ENCODE assay signal across 17 cellular contexts in the genomic region with DNA sequence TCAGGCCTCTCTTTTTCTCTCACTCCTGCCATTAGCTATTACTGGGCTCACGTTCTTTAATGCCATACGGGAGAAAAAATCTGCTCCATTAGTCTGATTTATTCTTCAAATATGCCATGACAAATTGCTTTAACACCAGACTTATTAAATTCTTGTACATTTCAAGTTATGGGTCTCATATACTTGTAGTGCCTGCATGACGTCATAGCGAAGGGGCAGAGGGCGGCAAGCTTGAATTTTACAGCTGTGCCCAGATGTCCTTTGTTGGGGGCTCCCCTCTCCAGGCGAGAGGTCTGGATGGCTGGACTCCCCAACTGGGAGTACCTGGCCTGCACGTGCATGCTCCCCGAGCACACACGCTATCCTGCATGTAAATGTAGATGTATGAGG.
DNase-seq lines count a peak whose midpoint lies in the region; ATAC-seq, FAIRE-seq and TF ChIP-seq lines count a peak whose summit lies in the region.
"Had no signal": no experiment of that assay in that cellular context is flagged by ENCODE, and none has a peak within 500 bp of the region (broad histone marks: within the 10 kb centered on the region; RNA-seq: fewer than 3 reads in every experiment).

No MANE protein-coding gene starts in this region.

- H3K27me3 ChIP-seq in HL-60 (ENCODE audit: insufficient read depth, poor library complexity, severe bottlenecking) (no peaks in the 10 kb centered on the region), H1 (replicated peaks in 1 of 4; ENCODE audit: control insufficient read depth in 3 of 4, extremely low read depth in 1 of 4, insufficient read depth in 3 of 4, low read length in 3 of 4) (no peaks in the 10 kb centered on the region)

- no peaks in the 10 kb centered on the region for H3K79me2 ChIP-seq in H1 (ENCODE audit: control insufficient read depth in 1 of 2, insufficient read depth in 2 of 2, low read length in 2 of 2)

- H4K91ac ChIP-seq in H1 (replicated peaks; ENCODE audit: insufficient read length, low read length): no peak overlapping the region

- no peaks in the 10 kb centered on the region for H3K23me2 ChIP-seq in H1 (ENCODE audit: low read depth, low read length)

- no peak overlapping the region for H3K23ac ChIP-seq in H1 (ENCODE audit: insufficient read length)

- H3K4me2 ChIP-seq in H1 (ENCODE audit: insufficient read depth in 1 of 2, low read depth in 2 of 2, low read length in 2 of 2): no peak overlapping the region

- no peak overlapping the region for H2BK120ac ChIP-seq in H1 (replicated peaks; ENCODE audit: low read depth, low read length)

- TF ChIP-seq EP300 in H1 (IDR thresholded peaks at IDR 0.05; ENCODE audit: borderline replicate concordance in 1 of 2, low read depth in 2 of 2, low read length in 2 of 2): no peak

- H2AFZ ChIP-seq in H1 (ENCODE audit: low read length): no peak overlapping the region

- H3K9ac ChIP-seq in H1 (replicated peaks in 1 of 4; ENCODE audit: extremely low read depth in 1 of 4, low read depth in 3 of 4, low read length in 3 of 4): no peak overlapping the region

- no peak overlapping the region for H3K18ac ChIP-seq in H1 (ENCODE audit: extremely low read depth, low read length)

- no peaks in the 10 kb centered on the region for H3K36me3 ChIP-seq in H1 (ENCODE audit: control insufficient read depth in 2 of 4, insufficient read depth in 4 of 4, low read length in 3 of 4)

- no peak for TF ChIP-seq POLR2A in H1 (IDR thresholded peaks at IDR 0.05; ENCODE audit: control extremely low read depth in 1 of 2, low read depth in 2 of 2, low read length in 2 of 2)

- H3K9me3 ChIP-seq in H1 (ENCODE audit: insufficient read depth in 2 of 2, low read depth in 1 of 2, low read length in 1 of 2): no peaks in the 10 kb centered on the region
- H3K9me3 ChIP-seq: Caco-2 had no signal

- TF ChIP-seq CTCF in HL-60 (IDR thresholded peaks at IDR 0.05; ENCODE audit: insufficient read depth, low read length) (no peak), H1 (IDR thresholded peaks at IDR 0.05; ENCODE audit: control extremely low read depth in 1 of 3, insufficient read depth in 1 of 3, low read depth in 1 of 3, low read length in 3 of 3) (no peak)

- WGBS in H1 (ENCODE audit: extremely low coverage in 1 of 2, insufficient coverage in 1 of 2, insufficient read length in 1 of 2, insufficient replicate concordance in 2 of 2, low coverage in 1 of 2, low lambda C conversion rate in 2 of 2, missing lambda C conversion rate in 1 of 2), 2 experiments: 92% methylated on average over 9 of the region's 9 CpGs; no CpG with 5 or more reads in 1 of the 2 experiments

- no peak overlapping the region for H4K5ac ChIP-seq in H1 (ENCODE audit: insufficient read length, low read depth, low read length)

- no peak for TF ChIP-seq RAD21 in H1 (IDR thresholded peaks at IDR 0.05 in 1 of 2, conservative IDR thresholded peaks at IDR 0.05 in 1 of 2; ENCODE audit: low read depth in 2 of 2, low read length in 2 of 2)

- no peaks in the 10 kb centered on the region for H3K79me1 ChIP-seq in H1 (ENCODE audit: low read depth, low read length)

- no peak overlapping the region for H2BK5ac ChIP-seq in H1 (ENCODE audit: low read depth, low read length)

- H2BK12ac ChIP-seq in H1 (ENCODE audit: low read depth, low read length): no peak overlapping the region

- H2BK20ac ChIP-seq in H1 (ENCODE audit: low read length): no peak overlapping the region

- H4K20me1 ChIP-seq in H1 (replicated peaks in 1 of 2; ENCODE audit: control insufficient read depth in 1 of 2, insufficient read depth in 2 of 2, low read length in 2 of 2): peaks cover 0 to 4% of the 10 kb centered on the region in 2 experiments

- no peak overlapping the region for H3K4ac ChIP-seq in H1 (replicated peaks; ENCODE audit: insufficient read length, low read depth, low read length)

- H2BK15ac ChIP-seq in H1 (ENCODE audit: low read length): no peak overlapping the region

- CTCF ChIA-PET in H1 (lab: Charles Lee; ENCODE audit: partially characterized antibody): interaction anchor here (2.7 to 16.4 kb wide), 2 partner anchors 17 to 50 kb away, joined by 8 to 123 read pairs; no protein-coding TSS in a partner anchor

- H3K4me3 ChIP-seq in HL-60 (replicated peaks; ENCODE audit: insufficient read depth, low read length) (no peak overlapping the region), H1 (ENCODE audit: extremely low read depth in 1 of 4, insufficient read depth in 2 of 4, low read depth in 3 of 4, low read length in 4 of 4) (no peak overlapping the region)

- H3K56ac ChIP-seq in H1 (replicated peaks; ENCODE audit: insufficient read length, low read depth, low read length): no peak overlapping the region

- POLR2A ChIA-PET in H1 (lab: Charles Lee; ENCODE audit: partially characterized antibody): no interaction called here

- H3K27ac ChIP-seq in HL-60 (replicated peaks): peak overlapping the region; percentile 79
- no peak overlapping the region for H3K27ac ChIP-seq in H1 (ENCODE audit: low read depth, low read length)
- H3K27ac ChIP-seq: C4-2B had no signal

- H2AK5ac ChIP-seq in H1 (ENCODE audit: low read depth, low read length): no peak overlapping the region

- H3K14ac ChIP-seq in H1 (ENCODE audit: insufficient read length): no peak overlapping the region

- H4K8ac ChIP-seq in H1 (ENCODE audit: extremely low read depth, insufficient read depth, low read length): peak overlapping the region; percentile 51; the same call in 1 of the 2 replicates

- no peak for FAIRE-seq in H1 (lab: Jason Lieb, UNC)
- FAIRE-seq: G401.6, GM12892 had no signal

- DNase-seq in HL-60 (ENCODE audit: low read depth in 1 of 2, low spot score in 1 of 2): no peak
- DNase-seq in H1 (ENCODE audit: low read depth in 1 of 2, low spot score in 2 of 2): no peak
- peak; percentile 47 for DNase-seq in retina
- DNase-seq in NCI-H1105 (lab: John Stamatoyannopoulos, UW): no peak
- no peak for DNase-seq in effector CD8-positive, alpha-beta T cell (lab: John Stamatoyannopoulos, UW)
- DNase-seq: Caco-2; CD4-positive, CD25-positive, alpha-beta regulatory T cell; CD8-positive, alpha-beta T cell; DMS153; DND-41; GOT3; H7; HCEC 1CT had no signal

- no peak for ATAC-seq in HG03521 (IDR thresholded peaks at IDR 0.05; ENCODE audit: unreplicated experiment)
- ATAC-seq: CD8-positive, alpha-beta T cell had no signal

- peaks cover 0 to 2% (median 0%) of the 10 kb centered on the region in 4 experiments; a peak in 3 of 7 replicates for H3K4me1 ChIP-seq in H1 (replicated peaks in 1 of 4; ENCODE audit: control insufficient read depth in 3 of 4, insufficient read depth in 4 of 4, low read length in 3 of 4)
- H3K4me1 ChIP-seq: Caco-2 had no signal
